21 cellular contexts compared by ENCODE assay signal in genomic region chr1:153794671-153795324, GRCh38. TPM values are rescaled to one million over a fixed set of nuclear protein-coding genes. Genes with fewer than 3 reads are reported as not detected.
DNase-seq lines count a peak whose midpoint lies in the region; ATAC-seq and TF ChIP-seq lines count a peak whose summit lies in the region.
"Had no signal": no experiment of that assay in that cellular context is flagged by ENCODE, and none has a peak within 500 bp of the region (broad histone marks: within the 10 kb centered on the region; RNA-seq: fewer than 3 reads in every experiment).

No MANE protein-coding gene starts in this region.

- peaks cover 0 to 6% (median 0%) of the 10 kb centered on the region in 11 experiments; a peak in 5 of 22 replicates for H3K36me3 ChIP-seq in BLaER1 treated with 17β-estradiol and CSF1 and Interleukin-3, amounts not matched to agents 10 nM and 100 nM
- H3K36me3 ChIP-seq in HUES64 (ENCODE audit: insufficient read depth, low read length) (no peaks in the 10 kb centered on the region), ectodermal cell (ENCODE audit: control insufficient read depth, insufficient read depth, low read length) (peaks cover 6% of the 10 kb centered on the region), left lung (peaks cover 0 to 6% of the 10 kb centered on the region in 2 donors)
- H3K36me3 ChIP-seq: pancreas, suprapubic skin had no signal

- DNase-seq in DMS53 (lab: John Stamatoyannopoulos, UW), result no peak
- no peak for DNase-seq in left lung
- no peak for DNase-seq in activated gamma-delta T cell (lab: John Stamatoyannopoulos, UW)
- DNase-seq in NCI-H2081 treated with DMSO at 0.1 percent for 48 hours (lab: John Stamatoyannopoulos, UW), result no peak
- DNase-seq: activated CD4-positive, alpha-beta T cell treated with anti-CD3 and anti-CD28 coated beads for 1 hour; activated T-cell treated with anti-CD3 and anti-CD28 coated beads, Interleukin-2, amount 50 U/mL, for 4 hours; dermis blood vessel endothelial cell; Kasumi-1; mammary epithelial cell; NCI-H1694; NCI-H526; stimulated activated CD4-positive, alpha-beta T cell treated with anti-CD3 and anti-CD28 coated beads, Interleukin-12 subunit alpha, Interleukin-12 subunit beta, amount 100 ng/mL, for 4 hours; T-cell had no signal

- no peaks in the 10 kb centered on the region for H3K9me3 ChIP-seq in BLaER1 treated with 17β-estradiol and CSF1 and Interleukin-3, amounts not matched to agents 10 nM and 100 nM (replicated peaks in 1 of 11)
- H3K9me3 ChIP-seq in HUES64 (ENCODE audit: insufficient read depth, low read depth, low read length), result no peaks in the 10 kb centered on the region
- no peaks in the 10 kb centered on the region for H3K9me3 ChIP-seq in ectodermal cell (ENCODE audit: control insufficient read depth, low read length)
- H3K9me3 ChIP-seq in left lung, result no peaks in the 10 kb centered on the region
- H3K9me3 ChIP-seq: pancreas, suprapubic skin had no signal

- no peaks in the 10 kb centered on the region for H3K27me3 ChIP-seq in BLaER1 treated with 17β-estradiol and CSF1 and Interleukin-3, amounts not matched to agents 10 nM and 100 nM
- H3K27me3 ChIP-seq in HUES64 (ENCODE audit: insufficient read depth, low read length), result no peaks in the 10 kb centered on the region
- H3K27me3 ChIP-seq in ectodermal cell (ENCODE audit: control insufficient read depth, insufficient read depth, low read length, poor library complexity, severe bottlenecking), result no peaks in the 10 kb centered on the region
- no peaks in the 10 kb centered on the region for H3K27me3 ChIP-seq in left lung
- H3K27me3 ChIP-seq: pancreas, suprapubic skin had no signal

- TF ChIP-seq CTCF in nephron (IDR thresholded peaks at IDR 0.05; ENCODE audit: unreplicated experiment in 3 of 3) (no peak), left lung (IDR thresholded peaks at IDR 0.05) (no peak)

- no peak overlapping the region for H3K4me3 ChIP-seq in BLaER1 treated with 17β-estradiol and CSF1 and Interleukin-3, amounts not matched to agents 10 nM and 100 nM
- H3K4me3 ChIP-seq in HUES64 (ENCODE audit: low read length) (peak overlapping the region; percentile 14; the same call in 1 of the 2 replicates), ectodermal cell (ENCODE audit: insufficient read depth, low read depth, low read length) (peak overlapping the region; percentile 50), left lung (no peak overlapping the region)
- H3K4me3 ChIP-seq: pancreas, suprapubic skin had no signal

- H3K27ac Mint-ChIP-seq in nephron, result peak overlapping the region in 2 of 3 experiments; percentile 45 to 71
- H3K27ac Mint-ChIP-seq: T-cell had no signal

- H4K20me1 ChIP-seq in BLaER1 treated with 17β-estradiol and CSF1 and Interleukin-3, amounts not matched to agents 10 nM and 100 nM, result no peaks in the 10 kb centered on the region

- H3K9ac ChIP-seq in BLaER1 treated with 17β-estradiol and CSF1 and Interleukin-3, amounts not matched to agents 10 nM and 100 nM, result peak overlapping the region; percentile 30 to 85 (median 49); a peak in 18 of 22 replicates
- peak overlapping the region; percentile 51 for H3K9ac ChIP-seq in HUES64 (ENCODE audit: low read depth, low read length)

- H3K27ac ChIP-seq in BLaER1 treated with 17β-estradiol and CSF1 and Interleukin-3, amounts not matched to agents 10 nM and 100 nM, result peak overlapping the region; percentile 11 to 99 (median 95); a peak in 20 of 22 replicates
- peak overlapping the region; percentile 26; the same call in 1 of the 2 replicates for H3K27ac ChIP-seq in HUES64 (ENCODE audit: low read depth, low read length)
- peak overlapping the region; percentile 90 for H3K27ac ChIP-seq in ectodermal cell (ENCODE audit: insufficient read depth, low read depth, low read length, poor library complexity, severe bottlenecking)
- no peak overlapping the region for H3K27ac ChIP-seq in left lung
- H3K27ac ChIP-seq: pancreas, suprapubic skin had no signal

- H3K9me3 Mint-ChIP-seq in nephron, result no peaks in the 10 kb centered on the region
- H3K9me3 Mint-ChIP-seq: activated T-cell treated with anti-CD3 and anti-CD28 coated beads, Interleukin-2, amount 50 U/mL, for 4 hours; T-cell had no signal

- H3K36me3 Mint-ChIP-seq in nephron (ENCODE audit: low read depth), result no peaks in the 10 kb centered on the region
- H3K36me3 Mint-ChIP-seq: T-cell had no signal

- peak overlapping the region in 1 of 3 experiments; percentile 25 for H3K4me3 Mint-ChIP-seq in nephron
- H3K4me3 Mint-ChIP-seq: activated T-cell treated with anti-CD3 and anti-CD28 coated beads, Interleukin-2, amount 50 U/mL, for 4 hours; T-cell had no signal

- H3K4me1 Mint-ChIP-seq in nephron, result peaks cover 19% of the 10 kb centered on the region

- H3K4me1 ChIP-seq in BLaER1 treated with 17β-estradiol and CSF1 and Interleukin-3, amounts not matched to agents 10 nM and 100 nM, result peaks cover 59 to 88% (median 80%) of the 10 kb centered on the region in 10 experiments
- H3K4me1 ChIP-seq in HUES64 (ENCODE audit: insufficient read depth, low read length), result peaks cover 24% of the 10 kb centered on the region
- peaks cover 53% of the 10 kb centered on the region for H3K4me1 ChIP-seq in ectodermal cell (ENCODE audit: control insufficient read depth, insufficient read depth, low read length)
- H3K4me1 ChIP-seq in left lung, result peaks cover 5 to 35% of the 10 kb centered on the region in 2 donors

- WGBS in HUES64, result 52% methylated on average over 14 of the region's 14 CpGs
- WGBS in ectodermal cell, 2 experiments, result 6 to 8% methylated on average over 14 of the region's 14 CpGs

- no peak for ATAC-seq in left lung
- ATAC-seq: activated T-cell treated with anti-CD3 and anti-CD28 coated beads, Interleukin-2, amount 50 U/mL, for 4 hours; HCT116; Panc1; pancreas; T-cell had no signal

- H3K27me3 Mint-ChIP-seq in nephron (ENCODE audit: low read depth), result peaks cover 3% of the 10 kb centered on the region

- intact Hi-C loops in left lung (cut with DNase I), result loop anchor here in 1 of 2 donors (10.0 kb wide), 1 partner anchor 190 kb away; the partner anchor contains the start of gene RAB13

- peak overlapping the region; percentile 18 to 94 (median 62) for H3K4me2 ChIP-seq in BLaER1 treated with 17β-estradiol and CSF1 and Interleukin-3, amounts not matched to agents 10 nM and 100 nM

RNA-seq across cellular contexts. Expression of gene SLC27A3, which starts 19.6 kb away (rescaled TPM):
- 20.8 TPM for polyA plus RNA-seq in HUES64 (2013, experiment 1 of 2)
- polyA plus RNA-seq in HUES64 (2013, experiment 2 of 2), result 22.6 TPM
- polyA plus RNA-seq in ectodermal cell (2013, experiment 1 of 4), result 10.2 TPM
- 10.3 TPM for polyA plus RNA-seq in ectodermal cell (2013, experiment 2 of 4)
- 12.3 TPM for polyA plus RNA-seq in ectodermal cell (2013, experiment 3 of 4)
- 12.2 TPM for polyA plus RNA-seq in ectodermal cell (2013, experiment 4 of 4)
- total RNA-seq in left lung, result 10 to 100 TPM; 56.5 to 68.6 TPM

Comparison
In these comparisons a context has a peak if more than half of its experiments do, and no peak if none do; other contexts are left out.
1. H3K27ac ChIP-seq: peak in BLaER1 treated with 17β-estradiol and CSF1 and Interleukin-3, amounts not matched to agents 10 nM and 100 nM (11 of 11), HUES64 (single experiment) and ectodermal cell (single experiment); none in left lung (0 of 2).
2. H3K4me3 ChIP-seq: peak in HUES64 (single experiment) and ectodermal cell (single experiment); none in BLaER1 treated with 17β-estradiol and CSF1 and Interleukin-3, amounts not matched to agents 10 nM and 100 nM (0 of 10) and left lung (0 of 2).